Comparison of ENCODE assay signal across 15 cellular contexts in genomic region chr1:15033264-15033663, GRCh38.
DNase-seq lines count a peak whose midpoint lies in the region; ATAC-seq and TF ChIP-seq lines count a peak whose summit lies in the region.
"Had no signal": no experiment of that assay in that cellular context is flagged by ENCODE, and none has a peak within 500 bp of the region (broad histone marks: within the 10 kb centered on the region; RNA-seq: fewer than 3 reads in every experiment).

No MANE protein-coding gene starts in this region.

- no peak for TF ChIP-seq CTCF in GM23338 (conservative IDR thresholded peaks at IDR 0.05; ENCODE audit: low read depth in 2 of 2)
- TF ChIP-seq CTCF in fibroblast of lung (conservative IDR thresholded peaks at IDR 0.05 in 1 of 2, IDR thresholded peaks at IDR 0.05 in 1 of 2; ENCODE audit: low read depth in 1 of 2, low read length in 2 of 2) = peak; percentile 35 to 61
- peak; percentile 43 for TF ChIP-seq CTCF in osteocyte (IDR thresholded peaks at IDR 0.05)
- TF ChIP-seq CTCF in ascending aorta (IDR thresholded peaks at IDR 0.05) = no peak

- H3K9me3 Mint-ChIP-seq in GM23338 = no peaks in the 10 kb centered on the region
- no peaks in the 10 kb centered on the region for H3K9me3 Mint-ChIP-seq in osteocyte (ENCODE audit: unreplicated experiment)
- H3K9me3 Mint-ChIP-seq in activated CD4-positive, alpha-beta memory T cell treated with anti-CD3 and anti-CD28 coated beads for 36 hours = no peaks in the 10 kb centered on the region
- H3K9me3 Mint-ChIP-seq: nephron progenitor cell had no signal

- H3K9ac ChIP-seq in fibroblast of lung (ENCODE audit: insufficient read depth, low read length) = no peak overlapping the region

- H2AFZ ChIP-seq in GM23338 (no peak overlapping the region), fibroblast of lung (ENCODE audit: low read length) (no peak overlapping the region)

- H3K27me3 ChIP-seq in GM23338 (ENCODE audit: insufficient read depth) (no peaks in the 10 kb centered on the region), fibroblast of lung (ENCODE audit: control insufficient read depth, insufficient read depth, low read length) (no peaks in the 10 kb centered on the region), ascending aorta (no peaks in the 10 kb centered on the region)

- H3K27me3 Mint-ChIP-seq in GM23338 (ENCODE audit: insufficient read depth, low read depth, poor library complexity) (peaks cover 3% of the 10 kb centered on the region), osteocyte (ENCODE audit: unreplicated experiment) (no peaks in the 10 kb centered on the region)
- H3K27me3 Mint-ChIP-seq in activated CD4-positive, alpha-beta memory T cell treated with anti-CD3 and anti-CD28 coated beads for 36 hours = peaks cover 5% of the 10 kb centered on the region

- intact Hi-C loops in ascending aorta (cut with DNase I) = no loop called here
- intact Hi-C loops in posterior vena cava (cut with DNase I) = no loop called here
- intact Hi-C loops in activated CD4-positive, alpha-beta memory T cell treated with anti-CD3 and anti-CD28 coated beads for 36 hours (cut with micrococcal nuclease) = no loop called here

- H4K20me1 ChIP-seq in GM23338 (replicated peaks; ENCODE audit: insufficient read depth) = no peaks in the 10 kb centered on the region
- H4K20me1 ChIP-seq in fibroblast of lung (ENCODE audit: control insufficient read depth, extremely low read depth, insufficient read depth, low read length) = no peaks in the 10 kb centered on the region

- H3K27ac Mint-ChIP-seq in GM23338 = peak overlapping the region; percentile 44; the same call in 1 of the 2 replicates
- peak overlapping the region; percentile 27 for H3K27ac Mint-ChIP-seq in osteocyte (ENCODE audit: unreplicated experiment)
- no peak overlapping the region for H3K27ac Mint-ChIP-seq in activated CD4-positive, alpha-beta memory T cell treated with anti-CD3 and anti-CD28 coated beads for 36 hours
- H3K27ac Mint-ChIP-seq: activated CD8-positive, alpha-beta T cell treated with anti-CD3 and anti-CD28 coated beads, Interleukin-2, amount 10 ng/mL, durations not matched to agents 7 days and 5 days had no signal

- no peaks in the 10 kb centered on the region for H3K9me2 ChIP-seq in GM23338 (ENCODE audit: insufficient read depth)

- no peak overlapping the region for H3K4me2 ChIP-seq in GM23338
- no peak overlapping the region for H3K4me2 ChIP-seq in fibroblast of lung (ENCODE audit: extremely low read depth, insufficient read depth, low read length)

- ATAC-seq in GM23338 = no peak
- ATAC-seq in GM19351 (IDR thresholded peaks at IDR 0.05; ENCODE audit: unreplicated experiment) = no peak
- ATAC-seq: activated CD8-positive, alpha-beta T cell treated with anti-CD3 and anti-CD28 coated beads, Interleukin-2, amount 10 ng/mL, durations not matched to agents 7 days and 5 days; left cardiac atrium; Panc1 had no signal

- H3K4me1 Mint-ChIP-seq in GM23338 (peaks cover 27% of the 10 kb centered on the region), osteocyte (ENCODE audit: unreplicated experiment) (peaks cover 41% of the 10 kb centered on the region)
- H3K4me1 Mint-ChIP-seq in activated CD4-positive, alpha-beta memory T cell treated with anti-CD3 and anti-CD28 coated beads for 36 hours (ENCODE audit: low read depth) = peaks cover 9% of the 10 kb centered on the region

- H3K36me3 Mint-ChIP-seq in GM23338 (ENCODE audit: low read depth) (no peaks in the 10 kb centered on the region; the same call in 2 of the 3 replicates), osteocyte (ENCODE audit: unreplicated experiment) (peaks cover 3% of the 10 kb centered on the region)
- H3K36me3 Mint-ChIP-seq in activated CD4-positive, alpha-beta memory T cell treated with anti-CD3 and anti-CD28 coated beads for 36 hours = no peaks in the 10 kb centered on the region

- no peaks in the 10 kb centered on the region for H3K9me3 ChIP-seq in fibroblast of lung (ENCODE audit: control insufficient read depth, insufficient read depth, low read depth, low read length)
- H3K9me3 ChIP-seq in ascending aorta = no peaks in the 10 kb centered on the region
- H3K9me3 ChIP-seq: Caco-2 had no signal

- POLR2A ChIA-PET in activated CD4-positive, alpha-beta memory T cell treated with anti-CD3 and anti-CD28 coated beads for 36 hours (lab: Charles Lee) = no interaction called here

- no peaks in the 10 kb centered on the region for H3F3A ChIP-seq in GM23338 (replicated peaks; ENCODE audit: low read depth)

- H3K4me1 ChIP-seq in GM23338 (ENCODE audit: insufficient read depth) (0 out of 2 replicates have a peak, but pooled peaks cover 11% of the 10 kb centered on the region), fibroblast of lung (ENCODE audit: control insufficient read depth, extremely low read depth, insufficient read depth, low read length) (peaks cover 18% of the 10 kb centered on the region), ascending aorta (peaks cover 0 to 6% of the 10 kb centered on the region in 2 donors)
- H3K4me1 ChIP-seq: Caco-2 had no signal

- no peak overlapping the region for H3K4me3 Mint-ChIP-seq in GM23338
- H3K4me3 Mint-ChIP-seq in osteocyte (ENCODE audit: unreplicated experiment) = no peak overlapping the region
- H3K4me3 Mint-ChIP-seq in activated CD4-positive, alpha-beta memory T cell treated with anti-CD3 and anti-CD28 coated beads for 36 hours = no peak overlapping the region
- H3K4me3 Mint-ChIP-seq: activated CD8-positive, alpha-beta T cell treated with anti-CD3 and anti-CD28 coated beads, Interleukin-2, amount 10 ng/mL, durations not matched to agents 7 days and 5 days; nephron progenitor cell had no signal

- H3K27ac ChIP-seq in GM23338 (ENCODE audit: low read depth) = no peak overlapping the region
- H3K27ac ChIP-seq in fibroblast of lung (ENCODE audit: insufficient read depth, low read length) = no peak overlapping the region
- H3K27ac ChIP-seq in ascending aorta = no peak overlapping the region

- DNase-seq in GM23338 (ENCODE audit: low spot score) (no peak), RPMI7951 (ENCODE audit: low read depth) (peak; percentile 10), fibroblast of lung (ENCODE audit: low read depth in 2 of 2) (peak; percentile 70 to 75), osteocyte (ENCODE audit: extremely low spot score, unreplicated experiment) (no peak), ascending aorta (ENCODE audit: low spot score in 2 of 2) (no peak), posterior vena cava (ENCODE audit: low spot score) (no peak)
- no peak for DNase-seq in activated CD4-positive, alpha-beta memory T cell treated with anti-CD3 and anti-CD28 coated beads for 36 hours
- DNase-seq: activated CD8-positive, alpha-beta T cell treated with anti-CD3 and anti-CD28 coated beads, Interleukin-2, amount 10 ng/mL, durations not matched to agents 7 days and 5 days; Caco-2; left cardiac atrium; nephron progenitor cell; small intestine; T-helper 2 cell had no signal

- H3K36me3 ChIP-seq in GM23338 (ENCODE audit: insufficient read depth) (no peaks in the 10 kb centered on the region), fibroblast of lung (ENCODE audit: control insufficient read depth, insufficient read depth, low read length) (no peaks in the 10 kb centered on the region), ascending aorta (peaks cover 0 to 14% of the 10 kb centered on the region in 2 donors)

- CTCF ChIA-PET in activated CD4-positive, alpha-beta memory T cell treated with anti-CD3 and anti-CD28 coated beads for 36 hours (lab: Charles Lee) = no interaction called here

- H3K79me2 ChIP-seq in GM23338 (replicated peaks; ENCODE audit: insufficient read depth) (no peaks in the 10 kb centered on the region), fibroblast of lung (ENCODE audit: control insufficient read depth, insufficient read depth, low read length) (no peaks in the 10 kb centered on the region)

- no peak overlapping the region for H3K4me3 ChIP-seq in GM23338
- H3K4me3 ChIP-seq in fibroblast of lung (replicated peaks in 1 of 4; ENCODE audit: control extremely low read depth in 1 of 4, insufficient read depth in 1 of 4, low read depth in 3 of 4, low read length in 4 of 4) = no peak overlapping the region
- no peak overlapping the region for H3K4me3 ChIP-seq in ascending aorta

TF ChIP-seq in GM23338, 12 proteins besides CTCF, POLR2A, EP300 and RAD21:
- TF ChIP-seq EZH2 (IDR thresholded peaks at IDR 0.05; ENCODE audit: low read depth, unreplicated experiment) = no peak
- no peak for TF ChIP-seq NANOG (IDR thresholded peaks at IDR 0.05; ENCODE audit: borderline replicate concordance)

Comparison
In these comparisons a context has a peak if more than half of its experiments do, and no peak if none do; other contexts are left out.
1. DNase-seq: peak in RPMI7951 (single experiment) and fibroblast of lung (2 of 2); none in GM23338 (single experiment), osteocyte (single experiment), ascending aorta (0 of 2), posterior vena cava (single experiment) and activated CD4-positive, alpha-beta memory T cell treated with anti-CD3 and anti-CD28 coated beads for 36 hours (single experiment).
2. CTCF ChIP-seq: peak in fibroblast of lung (2 of 2) and osteocyte (single experiment); none in GM23338 (0 of 2) and ascending aorta (0 of 3).